8 cellular contexts compared by ENCODE assay signal in genomic region chr3:154758109-154758868, GRCh38.
DNase-seq lines count a peak whose midpoint lies in the region; FAIRE-seq and TF ChIP-seq lines count a peak whose summit lies in the region.

No MANE protein-coding gene starts in this region.

- no peak for TF ChIP-seq POLR2A in breast epithelium (IDR thresholded peaks at IDR 0.05)
- no peak for TF ChIP-seq POLR2A in esophagus muscularis mucosa (IDR thresholded peaks at IDR 0.05; ENCODE audit: low read depth)

- TF ChIP-seq CTCF in MCF 10A (IDR thresholded peaks at IDR 0.05; ENCODE audit: unreplicated experiment), result peak; percentile 40
- peak in 1 of 3 donors; percentile 28 for TF ChIP-seq CTCF in breast epithelium (IDR thresholded peaks at IDR 0.05)
- peak; percentile 44 to 55 (median 49) for TF ChIP-seq CTCF in esophagus muscularis mucosa (IDR thresholded peaks at IDR 0.05)
- no peak for TF ChIP-seq CTCF in BE2C (IDR thresholded peaks at IDR 0.05; ENCODE audit: low read depth, low read length)

- BruUV-seq in MCF 10A (replicated peaks; lab: Mats Ljungman, UMichigan), result no TSS peak

- H3K27me3 Mint-ChIP-seq in MCF 10A (ENCODE audit: insufficient read depth, unreplicated experiment), result no peaks in the 10 kb centered on the region

- no peak for TF ChIP-seq EP300 in esophagus muscularis mucosa (IDR thresholded peaks at IDR 0.05)

- H3K9me3 ChIP-seq in breast epithelium (no peaks in the 10 kb centered on the region), esophagus muscularis mucosa (no peaks in the 10 kb centered on the region), small intestine (ENCODE audit: control insufficient read depth, low read depth) (no peaks in the 10 kb centered on the region), BE2C (no peaks in the 10 kb centered on the region)

- CTCF ChIA-PET in MCF 10A (lab: Yijun Ruan, JAX), result interaction anchor here (0.6 to 8.2 kb wide), 14 partner anchors 11 to 593 kb away, joined by 3 to 113 read pairs (median 3); no protein-coding TSS in a partner anchor

- peak; percentile 37 for DNase-seq in MCF 10A (ENCODE audit: unreplicated experiment)
- no peak for DNase-seq in breast epithelium (ENCODE audit: low spot score in 2 of 2)
- DNase-seq in NOMO-1 treated with DMSO at 0.1 percent for 48 hours (lab: John Stamatoyannopoulos, UW; ENCODE audit: unreplicated experiment), result peak; percentile 65
- no peak for DNase-seq in esophagus muscularis mucosa (ENCODE audit: extremely low spot score)
- peak; percentile 15 for DNase-seq in small intestine
- no peak for DNase-seq in stimulated activated naive CD4-positive, alpha-beta T cell (lab: John Stamatoyannopoulos, UW)
- DNase-seq in stimulated activated CD4-positive, alpha-beta T cell treated with anti-CD3 and anti-CD28 coated beads, Interleukin-4, amount 100 ng/mL, for 4 hours, result no peak
- no peak for DNase-seq in BE2C

- no peak overlapping the region for H3K27ac Mint-ChIP-seq in MCF 10A (ENCODE audit: low read depth, unreplicated experiment)

- FAIRE-seq in small intestine (lab: Jason Lieb, UNC), result peak; percentile 81

- H3K4me3 ChIP-seq in breast epithelium, result no peak overlapping the region
- no peak overlapping the region for H3K4me3 ChIP-seq in esophagus muscularis mucosa
- H3K4me3 ChIP-seq in small intestine (ENCODE audit: low read depth in 1 of 2, low read length in 2 of 2), result no peak overlapping the region
- no peak overlapping the region for H3K4me3 ChIP-seq in BE2C (ENCODE audit: low read depth, low read length)

- no peak overlapping the region for H3K27ac ChIP-seq in breast epithelium
- H3K27ac ChIP-seq in esophagus muscularis mucosa (replicated peaks in 1 of 4), result no peak overlapping the region
- H3K27ac ChIP-seq in small intestine (ENCODE audit: low read depth in 1 of 2, low read length in 1 of 2), result no peak overlapping the region

- POLR2A ChIA-PET in MCF 10A (lab: Yijun Ruan, JAX), result no interaction called here

- H3K36me3 ChIP-seq in breast epithelium (no peaks in the 10 kb centered on the region), esophagus muscularis mucosa (no peaks in the 10 kb centered on the region), small intestine (ENCODE audit: control insufficient read depth in 2 of 2, insufficient read depth in 2 of 2, low read length in 2 of 2) (no peaks in the 10 kb centered on the region), BE2C (no peaks in the 10 kb centered on the region)

- H3K4me1 ChIP-seq in breast epithelium, result no peaks in the 10 kb centered on the region
- H3K4me1 ChIP-seq in esophagus muscularis mucosa, result peaks cover 0 to 6% (median 0%) of the 10 kb centered on the region in 4 donors
- H3K4me1 ChIP-seq in small intestine (ENCODE audit: control insufficient read depth in 2 of 2, insufficient read depth in 1 of 2, low read depth in 1 of 2, low read length in 1 of 2), result no peaks in the 10 kb centered on the region
- H3K4me1 ChIP-seq in BE2C, result no peaks in the 10 kb centered on the region

- H3K27me3 ChIP-seq in breast epithelium (no peaks in the 10 kb centered on the region), esophagus muscularis mucosa (no peaks in the 10 kb centered on the region), small intestine (ENCODE audit: control insufficient read depth in 2 of 2, insufficient read depth in 2 of 2, low read length in 2 of 2) (no peaks in the 10 kb centered on the region), BE2C (no peaks in the 10 kb centered on the region)

- intact Hi-C loops in MCF 10A (cut with micrococcal nuclease), result loop anchor here (1.0 kb wide), 3 partner anchors 196 to 565 kb away; no protein-coding TSS in a partner anchor
- intact Hi-C loops in breast epithelium (cut with DNase I; ENCODE audit: low total_unique reads), result no loop called here
- intact Hi-C loops in esophagus muscularis mucosa (cut with DNase I), result loop anchor here (2.0 kb wide), 1 partner anchor 565 kb away; no protein-coding TSS in a partner anchor

- H3K9me3 Mint-ChIP-seq in MCF 10A (ENCODE audit: unreplicated experiment), result no peaks in the 10 kb centered on the region

- H3K4me3 Mint-ChIP-seq in MCF 10A (ENCODE audit: unreplicated experiment), result no peak overlapping the region

- peaks cover 5% of the 10 kb centered on the region for H3K4me1 Mint-ChIP-seq in MCF 10A (ENCODE audit: insufficient read depth, unreplicated experiment)

- WGBS in esophagus muscularis mucosa, result 15% methylated on average over 5 of the region's 5 CpGs
- WGBS in small intestine, 3 donors, result 10 to 23% (median 18%) methylated on average over 5 of the region's 5 CpGs

- H3K36me3 Mint-ChIP-seq in MCF 10A (ENCODE audit: insufficient read depth, unreplicated experiment), result no peaks in the 10 kb centered on the region

Comparison
In these comparisons a context has a peak if more than half of its experiments do, and no peak if none do; other contexts are left out.
1. DNase-seq: peak in MCF 10A (single experiment), NOMO-1 treated with DMSO at 0.1 percent for 48 hours (single experiment) and small intestine (single experiment); none in breast epithelium (0 of 2), esophagus muscularis mucosa (single experiment), stimulated activated naive CD4-positive, alpha-beta T cell (0 of 6), stimulated activated CD4-positive, alpha-beta T cell treated with anti-CD3 and anti-CD28 coated beads, Interleukin-4, amount 100 ng/mL, for 4 hours (0 of 2) and BE2C (single experiment).